In genomic region chr2:12555012-12555645, GRCh38 we compare ENCODE assay signal across 9 cellular contexts.
DNase-seq lines count a peak whose midpoint lies in the region; ATAC-seq and TF ChIP-seq lines count a peak whose summit lies in the region.
"Had no signal": no experiment of that assay in that cellular context is flagged by ENCODE, and none has a peak within 500 bp of the region (broad histone marks: within the 10 kb centered on the region; RNA-seq: fewer than 3 reads in every experiment).

No MANE protein-coding gene starts in this region.

- WGBS in body of pancreas, 2 donors, result 59 to 72% methylated on average over 2 of the region's 2 CpGs

- H3K4me3 ChIP-seq in GM06990 (replicated peaks; ENCODE audit: low read depth, low read length), result no peak overlapping the region
- H3K4me3 ChIP-seq in body of pancreas, result no peak overlapping the region

- H3K27ac Mint-ChIP-seq in memory B cell, result peak overlapping the region; percentile 85

- H3K27me3 ChIP-seq in GM06990 (replicated peaks; ENCODE audit: control insufficient read depth, insufficient read depth, low read length) (no peaks in the 10 kb centered on the region), body of pancreas (no peaks in the 10 kb centered on the region)

- intact Hi-C loops in body of pancreas (cut with DNase I), result no loop called here

- peaks cover 2% of the 10 kb centered on the region for H3K9me3 Mint-ChIP-seq in memory B cell

- no peaks in the 10 kb centered on the region for H3K9me3 ChIP-seq in body of pancreas

- ATAC-seq in HG03432 (IDR thresholded peaks at IDR 0.05; ENCODE audit: unreplicated experiment), result peak; percentile 69
- ATAC-seq in memory B cell (ENCODE audit: low read depth), result peak; percentile 23
- ATAC-seq in body of pancreas, result no peak
- ATAC-seq in HG03460 (IDR thresholded peaks at IDR 0.05; ENCODE audit: unreplicated experiment), result no peak
- ATAC-seq in GM21423 (IDR thresholded peaks at IDR 0.05; ENCODE audit: unreplicated experiment), result no peak
- no peak for ATAC-seq in HG02970 (IDR thresholded peaks at IDR 0.05; ENCODE audit: low FRiP score, unreplicated experiment)

- H3K36me3 ChIP-seq in GM06990 (ENCODE audit: control insufficient read depth, insufficient read depth, low read length) (no peaks in the 10 kb centered on the region), body of pancreas (replicated peaks in 1 of 2; ENCODE audit: insufficient read depth in 1 of 2, low read depth in 2 of 2) (no peaks in the 10 kb centered on the region)

- no peaks in the 10 kb centered on the region for H3K4me1 ChIP-seq in body of pancreas

- no peak for TF ChIP-seq POLR2A in body of pancreas (IDR thresholded peaks at IDR 0.05)

- no peak overlapping the region for H3K4me3 Mint-ChIP-seq in memory B cell

- H3K4me1 Mint-ChIP-seq in memory B cell, result peaks cover 33% of the 10 kb centered on the region

- TF ChIP-seq CTCF in GM06990 (IDR thresholded peaks at IDR 0.05; ENCODE audit: insufficient read depth, low read length, poor library complexity, severe bottlenecking), result no peak
- TF ChIP-seq CTCF in body of pancreas (IDR thresholded peaks at IDR 0.05), result peak in 1 of 7 experiments; percentile 20

- H3K27ac ChIP-seq in body of pancreas, result no peak overlapping the region

- no peaks in the 10 kb centered on the region for H3K36me3 Mint-ChIP-seq in memory B cell

- H3K27me3 Mint-ChIP-seq in memory B cell, result no peaks in the 10 kb centered on the region

- peak; percentile 38 for DNase-seq in GM06990 (ENCODE audit: extremely low read depth, insufficient read length)
- DNase-seq in activated effector memory CD4-positive, alpha-beta T cell treated with Interleukin-2 at 50 U/mL for 16 hours, result peak; percentile 20
- no peak for DNase-seq in memory B cell (ENCODE audit: low spot score in 2 of 2)
- no peak for DNase-seq in body of pancreas
- DNase-seq: left cardiac atrium had no signal

Comparison
In these comparisons a context has a peak if more than half of its experiments do, and no peak if none do; other contexts are left out.
1. DNase-seq: peak in GM06990 (single experiment) and activated effector memory CD4-positive, alpha-beta T cell treated with Interleukin-2 at 50 U/mL for 16 hours (single experiment); none in memory B cell (0 of 2) and body of pancreas (0 of 4).
2. ATAC-seq: peak in HG03432 (single experiment) and memory B cell (single experiment); none in body of pancreas (single experiment), HG03460 (single experiment), GM21423 (single experiment) and HG02970 (single experiment).